In genomic region chr18:11148655-11149440, GRCh38 we compare ENCODE assay signal across 10 cellular contexts. TPM values are rescaled to one million over a fixed set of nuclear protein-coding genes. Genes with fewer than 3 reads are reported as not detected.
A peak's percentile ranks its signal among the peaks of the same experiment; 100 is the strongest.
DNase-seq lines count a peak whose midpoint lies in the region; ATAC-seq and TF ChIP-seq lines count a peak whose summit lies in the region.
"Had no signal": no experiment of that assay in that cellular context is flagged by ENCODE, and none has a peak within 500 bp of the region (broad histone marks: within the 10 kb centered on the region; RNA-seq: fewer than 3 reads in every experiment).

No MANE protein-coding gene starts in this region.

- H3K4me3 ChIP-seq in NT2/D1 (ENCODE audit: insufficient read length, low read depth) (peak overlapping the region; percentile 54), iPS-18c (ENCODE audit: insufficient read depth, low read depth, low read length) (peak overlapping the region; percentile 60), skin epidermis (peak overlapping the region; percentile 7 to 43 (median 23))

- TF ChIP-seq POLR2A in GM18505 (IDR thresholded peaks at IDR 0.05; ENCODE audit: borderline replicate concordance, extremely low read depth, insufficient read depth, insufficient read length): no peak

- peaks cover 32% of the 10 kb centered on the region for H3K27me3 Mint-ChIP-seq in activated CD4-positive, alpha-beta memory T cell treated with anti-CD3 and anti-CD28 coated beads for 36 hours
- H3K27me3 Mint-ChIP-seq in activated CD4-positive, alpha-beta T cell treated with anti-CD3 and anti-CD28 coated beads, Interleukin-2, amount 10 ng/mL, durations not matched to agents 7 days and 5 days: peaks cover 50% of the 10 kb centered on the region

- POLR2A ChIA-PET in activated CD4-positive, alpha-beta memory T cell treated with anti-CD3 and anti-CD28 coated beads for 36 hours (lab: Charles Lee): no interaction called here
- POLR2A ChIA-PET in activated CD4-positive, alpha-beta T cell treated with anti-CD3 and anti-CD28 coated beads, Interleukin-2, amount 10 ng/mL, durations not matched to agents 7 days and 5 days (lab: Charles Lee): no interaction called here

- H3K9ac ChIP-seq in NT2/D1 (ENCODE audit: insufficient read length, low read depth): peak overlapping the region; percentile 79

- no peak overlapping the region for H3K4me3 Mint-ChIP-seq in activated CD4-positive, alpha-beta memory T cell treated with anti-CD3 and anti-CD28 coated beads for 36 hours
- H3K4me3 Mint-ChIP-seq in activated CD4-positive, alpha-beta T cell treated with anti-CD3 and anti-CD28 coated beads, Interleukin-2, amount 10 ng/mL, durations not matched to agents 7 days and 5 days: no peak overlapping the region

- intact Hi-C loops in activated CD4-positive, alpha-beta memory T cell treated with anti-CD3 and anti-CD28 coated beads for 36 hours (cut with micrococcal nuclease): no loop called here

- H3K9me3 ChIP-seq in NT2/D1 (ENCODE audit: insufficient read depth, low read length) (no peaks in the 10 kb centered on the region), iPS-18c (ENCODE audit: control insufficient read depth, insufficient read depth, low read length) (no peaks in the 10 kb centered on the region)

- H3K27ac ChIP-seq in skin epidermis: peak overlapping the region in 5 of 21 experiments; percentile 1 to 54 (median 13)
- H3K27ac ChIP-seq: epithelial cell of prostate, VCaP had no signal

- peak; percentile 8 for ATAC-seq in GM18505 (IDR thresholded peaks at IDR 0.05; ENCODE audit: unreplicated experiment)

- no peaks in the 10 kb centered on the region for H3K9me3 Mint-ChIP-seq in activated CD4-positive, alpha-beta memory T cell treated with anti-CD3 and anti-CD28 coated beads for 36 hours
- H3K9me3 Mint-ChIP-seq in activated CD4-positive, alpha-beta T cell treated with anti-CD3 and anti-CD28 coated beads, Interleukin-2, amount 10 ng/mL, durations not matched to agents 7 days and 5 days: no peaks in the 10 kb centered on the region

- no peaks in the 10 kb centered on the region for H3K36me3 ChIP-seq in NT2/D1 (ENCODE audit: insufficient read depth, insufficient read length, low read length)

- H3K4me1 ChIP-seq in NT2/D1 (ENCODE audit: insufficient read depth, insufficient read length): peaks cover 5% of the 10 kb centered on the region

- no peaks in the 10 kb centered on the region for H3K36me3 Mint-ChIP-seq in activated CD4-positive, alpha-beta memory T cell treated with anti-CD3 and anti-CD28 coated beads for 36 hours
- no peaks in the 10 kb centered on the region for H3K36me3 Mint-ChIP-seq in activated CD4-positive, alpha-beta T cell treated with anti-CD3 and anti-CD28 coated beads, Interleukin-2, amount 10 ng/mL, durations not matched to agents 7 days and 5 days (ENCODE audit: low read depth)

- H3K4me1 Mint-ChIP-seq in activated CD4-positive, alpha-beta memory T cell treated with anti-CD3 and anti-CD28 coated beads for 36 hours (ENCODE audit: low read depth): peaks cover 3% of the 10 kb centered on the region
- no peaks in the 10 kb centered on the region for H3K4me1 Mint-ChIP-seq in activated CD4-positive, alpha-beta T cell treated with anti-CD3 and anti-CD28 coated beads, Interleukin-2, amount 10 ng/mL, durations not matched to agents 7 days and 5 days

- peaks cover 44% of the 10 kb centered on the region for H3K27me3 ChIP-seq in NT2/D1 (ENCODE audit: insufficient read depth, insufficient read length)

- no peak for DNase-seq in NT2/D1 (ENCODE audit: low read depth, low spot score)
- no peak for DNase-seq in NCI-H2029 (lab: John Stamatoyannopoulos, UW)
- DNase-seq in activated CD4-positive, alpha-beta memory T cell treated with anti-CD3 and anti-CD28 coated beads for 36 hours: no peak
- no peak for DNase-seq in activated CD4-positive, alpha-beta T cell treated with anti-CD3 and anti-CD28 coated beads, Interleukin-2, amount 50 U/mL, for 4 hours
- DNase-seq in activated CD4-positive, alpha-beta T cell treated with anti-CD3 and anti-CD28 coated beads, Interleukin-2, amount 10 ng/mL, durations not matched to agents 7 days and 5 days: no peak

- CTCF ChIA-PET in activated CD4-positive, alpha-beta memory T cell treated with anti-CD3 and anti-CD28 coated beads for 36 hours (lab: Charles Lee): no interaction called here
- CTCF ChIA-PET in activated CD4-positive, alpha-beta T cell treated with anti-CD3 and anti-CD28 coated beads, Interleukin-2, amount 10 ng/mL, durations not matched to agents 7 days and 5 days (lab: Charles Lee): no interaction called here

- no peak overlapping the region for H3K27ac Mint-ChIP-seq in activated CD4-positive, alpha-beta memory T cell treated with anti-CD3 and anti-CD28 coated beads for 36 hours
- no peak overlapping the region for H3K27ac Mint-ChIP-seq in activated CD4-positive, alpha-beta T cell treated with anti-CD3 and anti-CD28 coated beads, Interleukin-2, amount 10 ng/mL, durations not matched to agents 7 days and 5 days

RNA-seq across cellular contexts. Expression of gene PIEZO2, which starts 0.5 kb away (rescaled TPM):
- not detected for total RNA-seq in activated CD4-positive, alpha-beta memory T cell treated with anti-CD3 and anti-CD28 coated beads for 36 hours
- not detected for total RNA-seq in activated CD4-positive, alpha-beta T cell treated with anti-CD3 and anti-CD28 coated beads, Interleukin-2, amount 10 ng/mL, durations not matched to agents 7 days and 5 days
